4 cellular contexts compared by ENCODE assay signal in genomic region chr13:109439813-109440212, GRCh38.
"Had no signal": no experiment of that assay in that cellular context is flagged by ENCODE, and none has a peak within 500 bp of the region (broad histone marks: within the 10 kb centered on the region; RNA-seq: fewer than 3 reads in every experiment).

No MANE protein-coding gene starts in this region.

- ATAC-seq: HepG2, K562 had no signal

- H3K4me3 ChIP-seq: K562 had no signal

- H3K27ac ChIP-seq: HL-60, KMS-11 had no signal
